ENCODE assay signal across 1 cellular context in the genomic region with DNA sequence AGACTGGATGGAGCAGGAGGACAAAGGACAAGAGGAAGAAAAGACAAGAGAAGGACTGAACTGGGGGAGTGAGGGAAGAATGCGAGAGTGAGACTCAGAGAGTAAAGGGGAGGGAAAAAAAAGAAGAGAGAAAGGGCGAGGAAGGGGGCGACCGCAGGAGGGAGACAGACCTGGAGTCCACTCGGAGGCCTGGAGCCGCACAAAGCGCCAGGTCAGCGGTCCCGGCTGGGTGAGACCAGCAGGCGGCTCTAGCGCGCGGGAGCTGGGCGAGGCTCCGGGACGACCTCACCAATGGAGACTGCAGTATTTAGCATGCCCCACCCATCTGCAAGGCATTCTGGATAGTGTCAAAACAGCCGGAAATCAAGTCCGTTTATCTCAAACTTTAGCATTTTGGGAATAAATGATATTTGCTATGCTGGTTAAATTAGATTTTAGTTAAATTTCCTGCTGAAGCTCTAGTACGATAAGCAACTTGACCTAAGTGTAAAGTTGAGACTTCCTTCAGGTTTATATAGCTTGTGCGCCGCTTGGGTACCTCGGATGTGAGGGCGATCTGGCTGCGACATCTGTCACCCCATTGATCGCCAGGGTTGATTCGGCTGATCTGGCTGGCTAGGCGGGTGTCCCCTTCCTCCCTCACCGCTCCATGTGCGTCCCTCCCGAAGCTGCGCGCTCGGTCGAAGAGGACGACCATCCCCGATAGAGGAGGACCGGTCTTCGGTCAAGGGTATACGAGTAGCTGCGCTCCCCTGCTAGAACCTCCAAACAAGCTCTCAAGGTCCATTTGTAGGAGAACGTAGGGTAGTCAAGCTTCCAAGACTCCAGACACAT.
TF ChIP-seq lines count a peak whose summit lies in the region.
"Not testable (repeated sequence)": the region's sequence is repeated elsewhere in the genome, so short reads cannot be mapped to it uniquely, and the experiment has no call there.

A gene with protein sequence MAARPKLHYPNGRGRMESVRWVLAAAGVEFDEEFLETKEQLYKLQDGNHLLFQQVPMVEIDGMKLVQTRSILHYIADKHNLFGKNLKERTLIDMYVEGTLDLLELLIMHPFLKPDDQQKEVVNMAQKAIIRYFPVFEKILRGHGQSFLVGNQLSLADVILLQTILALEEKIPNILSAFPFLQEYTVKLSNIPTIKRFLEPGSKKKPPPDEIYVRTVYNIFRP (minus strand): TSS at position 206 of the 834 bp plus-strand sequence. CDS start 1,041 bp downstream, outside the sequence.

TF ChIP-seq in HepG2, 621 proteins besides CTCF, POLR2A, EP300 and RAD21 (continued from another document and continues in another):
- TF ChIP-seq, protein P1, sequence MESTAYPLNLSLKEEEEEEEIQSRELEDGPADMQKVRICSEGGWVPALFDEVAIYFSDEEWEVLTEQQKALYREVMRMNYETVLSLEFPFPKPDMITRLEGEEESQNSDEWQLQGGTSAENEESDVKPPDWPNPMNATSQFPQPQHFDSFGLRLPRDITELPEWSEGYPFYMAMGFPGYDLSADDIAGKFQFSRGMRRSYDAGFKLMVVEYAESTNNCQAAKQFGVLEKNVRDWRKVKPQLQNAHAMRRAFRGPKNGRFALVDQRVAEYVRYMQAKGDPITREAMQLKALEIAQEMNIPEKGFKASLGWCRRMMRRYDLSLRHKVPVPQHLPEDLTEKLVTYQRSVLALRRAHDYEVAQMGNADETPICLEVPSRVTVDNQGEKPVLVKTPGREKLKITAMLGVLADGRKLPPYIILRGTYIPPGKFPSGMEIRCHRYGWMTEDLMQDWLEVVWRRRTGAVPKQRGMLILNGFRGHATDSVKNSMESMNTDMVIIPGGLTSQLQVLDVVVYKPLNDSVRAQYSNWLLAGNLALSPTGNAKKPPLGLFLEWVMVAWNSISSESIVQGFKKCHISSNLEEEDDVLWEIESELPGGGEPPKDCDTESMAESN (CRISPR knock-in tag; conservative IDR thresholded peaks at IDR 0.05), result peak; percentile 75
- TF ChIP-seq, protein P2, sequence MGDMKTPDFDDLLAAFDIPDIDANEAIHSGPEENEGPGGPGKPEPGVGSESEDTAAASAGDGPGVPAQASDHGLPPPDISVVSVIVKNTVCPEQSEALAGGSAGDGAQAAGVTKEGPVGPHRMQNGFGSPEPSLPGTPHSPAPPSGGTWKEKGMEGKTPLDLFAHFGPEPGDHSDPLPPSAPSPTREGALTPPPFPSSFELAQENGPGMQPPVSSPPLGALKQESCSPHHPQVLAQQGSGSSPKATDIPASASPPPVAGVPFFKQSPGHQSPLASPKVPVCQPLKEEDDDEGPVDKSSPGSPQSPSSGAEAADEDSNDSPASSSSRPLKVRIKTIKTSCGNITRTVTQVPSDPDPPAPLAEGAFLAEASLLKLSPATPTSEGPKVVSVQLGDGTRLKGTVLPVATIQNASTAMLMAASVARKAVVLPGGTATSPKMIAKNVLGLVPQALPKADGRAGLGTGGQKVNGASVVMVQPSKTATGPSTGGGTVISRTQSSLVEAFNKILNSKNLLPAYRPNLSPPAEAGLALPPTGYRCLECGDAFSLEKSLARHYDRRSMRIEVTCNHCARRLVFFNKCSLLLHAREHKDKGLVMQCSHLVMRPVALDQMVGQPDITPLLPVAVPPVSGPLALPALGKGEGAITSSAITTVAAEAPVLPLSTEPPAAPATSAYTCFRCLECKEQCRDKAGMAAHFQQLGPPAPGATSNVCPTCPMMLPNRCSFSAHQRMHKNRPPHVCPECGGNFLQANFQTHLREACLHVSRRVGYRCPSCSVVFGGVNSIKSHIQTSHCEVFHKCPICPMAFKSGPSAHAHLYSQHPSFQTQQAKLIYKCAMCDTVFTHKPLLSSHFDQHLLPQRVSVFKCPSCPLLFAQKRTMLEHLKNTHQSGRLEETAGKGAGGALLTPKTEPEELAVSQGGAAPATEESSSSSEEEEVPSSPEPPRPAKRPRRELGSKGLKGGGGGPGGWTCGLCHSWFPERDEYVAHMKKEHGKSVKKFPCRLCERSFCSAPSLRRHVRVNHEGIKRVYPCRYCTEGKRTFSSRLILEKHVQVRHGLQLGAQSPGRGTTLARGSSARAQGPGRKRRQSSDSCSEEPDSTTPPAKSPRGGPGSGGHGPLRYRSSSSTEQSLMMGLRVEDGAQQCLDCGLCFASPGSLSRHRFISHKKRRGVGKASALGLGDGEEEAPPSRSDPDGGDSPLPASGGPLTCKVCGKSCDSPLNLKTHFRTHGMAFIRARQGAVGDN (CRISPR knock-in tag; IDR thresholded peaks at IDR 0.05), result peak; percentile 89
- TF ChIP-seq SMAD3 (CRISPR knock-in tag; IDR thresholded peaks at IDR 0.05) (peak; percentile 88; the same call in 1 of the 2 replicates), MED13 (CRISPR knock-in tag; IDR thresholded peaks at IDR 0.05) (peak; percentile 84; the same call in 1 of the 2 replicates), ZNF709 (CRISPR knock-in tag; IDR thresholded peaks at IDR 0.05) (peak; percentile 56; the same call in 1 of the 2 replicates), E2F2 (CRISPR knock-in tag; IDR thresholded peaks at IDR 0.05; ENCODE audit: borderline replicate concordance) (0 out of 2 replicates have a peak, but pooled peaks have one; percentile 29), SP140L (CRISPR knock-in tag; IDR thresholded peaks at IDR 0.05; ENCODE audit: borderline replicate concordance) (peak; percentile 99), NFYB (CRISPR knock-in tag; IDR thresholded peaks at IDR 0.05) (peak; percentile 64), BORCS8-MEF2B (CRISPR knock-in tag; IDR thresholded peaks at IDR 0.05) (peak; percentile 86), ZNF609 (CRISPR knock-in tag; IDR thresholded peaks at IDR 0.05; ENCODE audit: borderline replicate concordance) (peak; percentile 38; the same call in 1 of the 2 replicates), ZFY (CRISPR knock-in tag; IDR thresholded peaks at IDR 0.05) (peak; percentile 79), NR2F1 (CRISPR knock-in tag; IDR thresholded peaks at IDR 0.05) (peak in 1 of 2 experiments; percentile 76; a peak in 2 of 4 replicates), FOXA1 (CRISPR knock-in tag; IDR thresholded peaks at IDR 0.05) (peak; percentile 43; the same call in 1 of the 2 replicates), KLF12 (CRISPR knock-in tag; IDR thresholded peaks at IDR 0.05; ENCODE audit: borderline replicate concordance) (peak; percentile 79; the same call in 1 of the 2 replicates), ZNF749 (CRISPR knock-in tag; IDR thresholded peaks at IDR 0.05; ENCODE audit: borderline replicate concordance) (peak; percentile 91; the same call in 1 of the 2 replicates), CREB1 (CRISPR knock-in tag; IDR thresholded peaks at IDR 0.05) (peak; percentile 43), ZFP62 (CRISPR knock-in tag; IDR thresholded peaks at IDR 0.05) (0 out of 2 replicates have a peak, but pooled peaks have one; percentile 26), PPARG (CRISPR knock-in tag; conservative IDR thresholded peaks at IDR 0.05) (peak; percentile 70), SMARCC2 (IDR thresholded peaks at IDR 0.05) (0 out of 2 replicates have a peak, but pooled peaks have one; percentile 36), SP1 (CRISPR knock-in tag; IDR thresholded peaks at IDR 0.05) (peak; percentile 89), XRCC5 (optimal IDR thresholded peaks at IDR 0.05; ENCODE audit: low read length) (peak; percentile 94), ZFP36L1 (CRISPR knock-in tag; IDR thresholded peaks at IDR 0.05) (peak; percentile 42; the same call in 1 of the 2 replicates), TEAD3 (CRISPR knock-in tag; optimal IDR thresholded peaks at IDR 0.05; ENCODE audit: borderline replicate concordance) (peak; percentile 25), ZNF160 (CRISPR knock-in tag; IDR thresholded peaks at IDR 0.05) (peak; percentile 40; the same call in 1 of the 2 replicates), MTF1 (CRISPR knock-in tag; IDR thresholded peaks at IDR 0.05) (0 out of 2 replicates have a peak, but pooled peaks have one; percentile 6), DR1 (CRISPR knock-in tag; IDR thresholded peaks at IDR 0.05) (peak; percentile 70), CBX1 (IDR thresholded peaks at IDR 0.05; ENCODE audit: low read depth) (peak; percentile 61), ETV6 (CRISPR knock-in tag; conservative IDR thresholded peaks at IDR 0.05) (0 out of 2 replicates have a peak, but pooled peaks have one; percentile 57), ZNF350 (CRISPR knock-in tag; IDR thresholded peaks at IDR 0.05; ENCODE audit: borderline replicate concordance, low read depth) (peak; percentile 79; the same call in 1 of the 2 replicates), ZNF335 (CRISPR knock-in tag; IDR thresholded peaks at IDR 0.05) (peak; percentile 27; the same call in 1 of the 2 replicates), MTF2 (CRISPR knock-in tag; IDR thresholded peaks at IDR 0.05; ENCODE audit: borderline replicate concordance) (peak; percentile 35; the same call in 1 of the 2 replicates), MAFF (IDR thresholded peaks at IDR 0.05; ENCODE audit: low read depth, low read length) (peak; percentile 87), ZNF878 (CRISPR knock-in tag; IDR thresholded peaks at IDR 0.05) (peak; percentile 76)
- TF ChIP-seq, protein P3, sequence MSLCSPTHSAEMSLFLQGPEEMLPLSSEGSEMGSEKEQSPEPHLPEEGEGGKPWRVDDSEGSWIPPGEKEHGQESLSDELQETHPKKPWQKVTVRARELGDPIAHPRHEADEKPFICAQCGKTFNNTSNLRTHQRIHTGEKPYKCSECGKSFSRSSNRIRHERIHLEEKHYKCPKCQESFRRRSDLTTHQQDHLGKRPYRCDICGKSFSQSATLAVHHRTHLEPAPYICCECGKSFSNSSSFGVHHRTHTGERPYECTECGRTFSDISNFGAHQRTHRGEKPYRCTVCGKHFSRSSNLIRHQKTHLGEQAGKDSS (CRISPR knock-in tag; IDR thresholded peaks at IDR 0.05; ENCODE audit: borderline replicate concordance, low read depth), result peak; percentile 51; the same call in 1 of the 2 replicates
- TF ChIP-seq, protein P4, sequence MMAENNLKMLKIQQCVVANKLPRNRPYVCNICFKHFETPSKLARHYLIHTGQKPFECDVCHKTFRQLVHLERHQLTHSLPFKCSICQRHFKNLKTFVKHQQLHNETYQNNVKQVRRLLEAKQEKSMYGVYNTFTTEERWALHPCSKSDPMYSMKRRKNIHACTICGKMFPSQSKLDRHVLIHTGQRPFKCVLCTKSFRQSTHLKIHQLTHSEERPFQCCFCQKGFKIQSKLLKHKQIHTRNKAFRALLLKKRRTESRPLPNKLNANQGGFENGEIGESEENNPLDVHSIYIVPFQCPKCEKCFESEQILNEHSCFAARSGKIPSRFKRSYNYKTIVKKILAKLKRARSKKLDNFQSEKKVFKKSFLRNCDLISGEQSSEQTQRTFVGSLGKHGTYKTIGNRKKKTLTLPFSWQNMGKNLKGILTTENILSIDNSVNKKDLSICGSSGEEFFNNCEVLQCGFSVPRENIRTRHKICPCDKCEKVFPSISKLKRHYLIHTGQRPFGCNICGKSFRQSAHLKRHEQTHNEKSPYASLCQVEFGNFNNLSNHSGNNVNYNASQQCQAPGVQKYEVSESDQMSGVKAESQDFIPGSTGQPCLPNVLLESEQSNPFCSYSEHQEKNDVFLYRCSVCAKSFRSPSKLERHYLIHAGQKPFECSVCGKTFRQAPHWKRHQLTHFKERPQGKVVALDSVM (CRISPR knock-in tag; IDR thresholded peaks at IDR 0.05), result peak; percentile 73; the same call in 1 of the 2 replicates
- TF ChIP-seq FOXA1, CREB1, SP1 (IDR thresholded peaks at IDR 0.05): not testable (repeated sequence)
- TF ChIP-seq, protein P5, sequence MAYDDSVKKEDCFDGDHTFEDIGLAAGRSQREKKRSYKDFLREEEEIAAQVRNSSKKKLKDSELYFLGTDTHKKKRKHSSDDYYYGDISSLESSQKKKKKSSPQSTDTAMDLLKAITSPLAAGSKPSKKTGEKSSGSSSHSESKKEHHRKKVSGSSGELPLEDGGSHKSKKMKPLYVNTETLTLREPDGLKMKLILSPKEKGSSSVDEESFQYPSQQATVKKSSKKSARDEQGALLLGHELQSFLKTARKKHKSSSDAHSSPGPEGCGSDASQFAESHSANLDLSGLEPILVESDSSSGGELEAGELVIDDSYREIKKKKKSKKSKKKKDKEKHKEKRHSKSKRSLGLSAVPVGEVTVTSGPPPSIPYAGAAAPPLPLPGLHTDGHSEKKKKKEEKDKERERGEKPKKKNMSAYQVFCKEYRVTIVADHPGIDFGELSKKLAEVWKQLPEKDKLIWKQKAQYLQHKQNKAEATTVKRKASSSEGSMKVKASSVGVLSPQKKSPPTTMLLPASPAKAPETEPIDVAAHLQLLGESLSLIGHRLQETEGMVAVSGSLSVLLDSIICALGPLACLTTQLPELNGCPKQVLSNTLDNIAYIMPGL (CRISPR knock-in tag; IDR thresholded peaks at IDR 0.05; ENCODE audit: borderline replicate concordance in 1 of 2, low read depth in 1 of 2), result peak; percentile 95 to 100
